In genomic region chr6:110682460-110682853, GRCh38 we compare ENCODE assay signal across 8 cellular contexts.
DNase-seq lines count a peak whose midpoint lies in the region; ATAC-seq lines count a peak whose summit lies in the region.

No MANE protein-coding gene starts in this region.

- no peaks in the 10 kb centered on the region for H3K9me3 ChIP-seq in CD4-positive, alpha-beta memory T cell (ENCODE audit: control insufficient read depth in 1 of 2, low read length in 2 of 2)

- H3K9me3 Mint-ChIP-seq in CD4-positive, alpha-beta memory T cell, result no peaks in the 10 kb centered on the region
- H3K9me3 Mint-ChIP-seq in memory B cell, result no peaks in the 10 kb centered on the region

- peak overlapping the region in 1 of 8 donors; percentile 0 for H3K4me3 Mint-ChIP-seq in CD4-positive, alpha-beta memory T cell
- no peak overlapping the region for H3K4me3 Mint-ChIP-seq in memory B cell

- ATAC-seq in HG03354 (IDR thresholded peaks at IDR 0.05; ENCODE audit: poor library complexity, severe bottlenecking, unreplicated experiment) (peak; percentile 98), memory B cell (ENCODE audit: low read depth) (peak; percentile 99)

- peak overlapping the region in 4 of 7 donors; percentile 60 to 76 (median 69) for H3K27ac Mint-ChIP-seq in CD4-positive, alpha-beta memory T cell
- peak overlapping the region; percentile 60 for H3K27ac Mint-ChIP-seq in memory B cell

- H3K4me1 Mint-ChIP-seq in CD4-positive, alpha-beta memory T cell, result peaks cover 11 to 24% (median 16%) of the 10 kb centered on the region in 4 donors
- H3K4me1 Mint-ChIP-seq in memory B cell, result peaks cover 15% of the 10 kb centered on the region

- POLR2A ChIA-PET in CD4-positive, alpha-beta memory T cell (lab: Charles Lee; ENCODE audit: partially characterized antibody), result interaction anchor here (0.7 to 3.2 kb wide), 7 partner anchors 122 to 800 kb away, joined by 3 to 33 read pairs (median 8); partner anchors contain the start of genes AMD1, CDK19, GTF3C6 and REV3L

- H3K27ac ChIP-seq in CD4-positive, alpha-beta memory T cell (ENCODE audit: low read depth, low read length), result no peak overlapping the region

- H3K27me3 ChIP-seq in CD4-positive, alpha-beta memory T cell (ENCODE audit: insufficient read depth, low read length), result no peaks in the 10 kb centered on the region

- H3K27me3 Mint-ChIP-seq in CD4-positive, alpha-beta memory T cell, result no peaks in the 10 kb centered on the region
- no peaks in the 10 kb centered on the region for H3K27me3 Mint-ChIP-seq in memory B cell

- DNase-seq in CD4-positive, alpha-beta memory T cell, result peak; percentile 76 to 81 (median 78)
- DNase-seq in GM19240 (ENCODE audit: insufficient read length, low spot score) (peak; percentile 60), NCI-H345 treated with DMSO at 0.1 percent for 48 hours (lab: John Stamatoyannopoulos, UW; ENCODE audit: unreplicated experiment) (peak; percentile 65), memory B cell (ENCODE audit: low spot score in 2 of 2) (peak; percentile 61 to 76)
- DNase-seq in activated CD4-positive, alpha-beta T cell treated with anti-CD3 and anti-CD28 coated beads for 1 hour, result peak; percentile 15
- DNase-seq in effector CD8-positive, alpha-beta T cell (lab: John Stamatoyannopoulos, UW), result peak; percentile 30
- DNase-seq in stimulated activated CD8-positive, alpha-beta memory T cell treated with anti-CD3 and anti-CD28 coated beads, Interleukin-4, amount 100 ng/mL, for 48 hours, result peak; percentile 62

- H3K4me3 ChIP-seq in CD4-positive, alpha-beta memory T cell (ENCODE audit: low read length in 2 of 2), result no peak overlapping the region

- no peaks in the 10 kb centered on the region for H3K36me3 ChIP-seq in CD4-positive, alpha-beta memory T cell (ENCODE audit: insufficient read depth, low read length)

- CTCF ChIA-PET in CD4-positive, alpha-beta memory T cell (lab: Charles Lee; ENCODE audit: partially characterized antibody), result interaction anchor here (0.8 to 6.9 kb wide), 38 partner anchors 8 to 577 kb away, joined by 3 to 192 read pairs (median 6); partner anchors contain the start of genes AMD1, CDK19, GTF3C6 and RPF2

- intact Hi-C loops in CD4-positive, alpha-beta memory T cell (cut with micrococcal nuclease), result loop anchor here (1.0 kb wide), 6 partner anchors 133 to 317 kb away; partner anchors contain the start of genes AMD1 and CDK19

- H3K36me3 Mint-ChIP-seq in CD4-positive, alpha-beta memory T cell, result no peaks in the 10 kb centered on the region
- peaks cover 2% of the 10 kb centered on the region for H3K36me3 Mint-ChIP-seq in memory B cell

- H3K4me1 ChIP-seq in CD4-positive, alpha-beta memory T cell (ENCODE audit: insufficient read depth, low read length), result peaks cover 13% of the 10 kb centered on the region

Comparison
In these comparisons a context has a peak if more than half of its experiments do, and no peak if none do; other contexts are left out.
1. DNase-seq: peak in every context shown above with its lines; median percentile 78 in CD4-positive, alpha-beta memory T cell; 68 in memory B cell; 65 in NCI-H345 treated with DMSO at 0.1 percent for 48 hours; 62 in stimulated activated CD8-positive, alpha-beta memory T cell treated with anti-CD3 and anti-CD28 coated beads, Interleukin-4, amount 100 ng/mL, for 48 hours; 60 in GM19240; 30 in effector CD8-positive, alpha-beta T cell; 15 in activated CD4-positive, alpha-beta T cell treated with anti-CD3 and anti-CD28 coated beads for 1 hour.